Comparison of ENCODE assay signal across 9 cellular contexts in the genomic region with DNA sequence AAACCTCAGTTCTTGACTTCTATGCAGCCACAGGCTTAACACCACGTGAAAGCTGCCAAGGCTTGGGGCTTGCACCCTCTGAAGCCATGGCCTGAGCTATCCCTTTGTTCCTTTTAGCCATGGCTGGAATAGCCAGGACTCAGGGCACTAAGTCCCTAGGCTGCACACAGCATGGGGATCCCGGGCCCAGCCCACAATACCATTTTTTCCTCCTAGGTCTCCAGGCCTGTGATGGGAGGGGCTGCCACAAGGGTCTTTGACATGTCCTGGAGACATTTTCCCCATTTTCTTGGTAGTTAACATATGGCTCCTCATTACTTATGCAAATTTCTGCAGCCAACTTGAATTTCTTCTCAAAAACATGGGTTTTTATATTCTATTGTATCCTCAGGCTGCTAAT.
"Had no signal": no experiment of that assay in that cellular context is flagged by ENCODE, and none has a peak within 500 bp of the region (broad histone marks: within the 10 kb centered on the region; RNA-seq: fewer than 3 reads in every experiment).

No MANE protein-coding gene starts in this region.

- H3K27ac Mint-ChIP-seq: IgD-negative memory B cell had no signal

- H3K27ac ChIP-seq: HL-60, KMS-11 had no signal

- FAIRE-seq: HepG2, HTR-8/SVneo, K562 had no signal

- ATAC-seq: HepG2, K562 had no signal

- H3K4me3 Mint-ChIP-seq: IgD-negative memory B cell had no signal

- H3K4me3 ChIP-seq: K562 had no signal

- H3K27me3 Mint-ChIP-seq: IgD-negative memory B cell had no signal

- H3K9ac ChIP-seq: KMS-11 had no signal

- H3K36me3 Mint-ChIP-seq: IgD-negative memory B cell had no signal

- H3K4me1 Mint-ChIP-seq: IgD-negative memory B cell had no signal

- DNase-seq: IMR-90, KBM-7, KG1 had no signal

- H3K4me2 ChIP-seq: KMS-11 had no signal
